ENCODE assay signal across 9 cellular contexts in genomic region chr10:95755511-95756004, GRCh38. TPM values are rescaled to one million over a fixed set of nuclear protein-coding genes. Genes with fewer than 3 reads are reported as not detected.
DNase-seq lines count a peak whose midpoint lies in the region; ATAC-seq and TF ChIP-seq lines count a peak whose summit lies in the region.
"Had no signal": no experiment of that assay in that cellular context is flagged by ENCODE, and none has a peak within 500 bp of the region (broad histone marks: within the 10 kb centered on the region; RNA-seq: fewer than 3 reads in every experiment).

No MANE protein-coding gene starts in this region.

- POLR2A ChIA-PET in Caco-2 (lab: Charles Lee) = no interaction called here
- POLR2A ChIA-PET in T-cell (lab: Charles Lee) = interaction anchor here in 1 of 2 donors (0.6 kb wide), 1 partner anchor 89 kb away, joined by 3 read pairs; no protein-coding TSS in a partner anchor

- H3K4me3 ChIP-seq in Caco-2 (ENCODE audit: low read depth, low read length) (peak overlapping the region; percentile 33), hepatocyte (peak overlapping the region; percentile 9)

- no peaks in the 10 kb centered on the region for H3K36me3 Mint-ChIP-seq in Caco-2 (ENCODE audit: insufficient read depth, unreplicated experiment)
- no peaks in the 10 kb centered on the region for H3K36me3 Mint-ChIP-seq in T-cell

- ATAC-seq in HG02642 (IDR thresholded peaks at IDR 0.05; ENCODE audit: poor library complexity, unreplicated experiment) (peak; percentile 31), T-cell (replicated peaks in 1 of 4) (peak in 1 of 4 experiments; percentile 26), sciatic nerve (peak; percentile 47), GM18907 (IDR thresholded peaks at IDR 0.05; ENCODE audit: unreplicated experiment) (no peak)

- intact Hi-C loops in Caco-2 (cut with micrococcal nuclease; ENCODE audit: unreplicated experiment) (no loop called here), sciatic nerve (cut with DNase I) (no loop called here)

- CTCF ChIA-PET in Caco-2 (lab: Charles Lee) (interaction anchor here (0.5 to 1.2 kb wide), 3 partner anchors 27 to 865 kb away, joined by 3 to 8 read pairs (median 5); partner anchors contain the start of gene TCTN3), T-cell (lab: Charles Lee) (interaction anchor here in 1 of 2 donors (2.6 kb wide), 1 partner anchor 62 kb away, joined by 8 read pairs; the partner anchor contains the start of gene TCTN3)

- H3K4me1 Mint-ChIP-seq in Caco-2 (ENCODE audit: low read depth, unreplicated experiment) = peaks cover 11% of the 10 kb centered on the region
- peaks cover 16 to 25% (median 23%) of the 10 kb centered on the region in 3 donors for H3K4me1 Mint-ChIP-seq in T-cell

- H4K20me1 ChIP-seq in hepatocyte (ENCODE audit: insufficient read depth, poor library complexity, severe bottlenecking) = no peaks in the 10 kb centered on the region

- H3K9me3 Mint-ChIP-seq in Caco-2 (ENCODE audit: unreplicated experiment) (peaks cover 13% of the 10 kb centered on the region), T-cell (no peaks in the 10 kb centered on the region)

- BruUV-seq in Caco-2 (replicated peaks; lab: Mats Ljungman, UMichigan) = no TSS peak

- 37% methylated on average over 8 of the region's 8 CpGs for WGBS in hepatocyte (ENCODE audit: low lambda C conversion rate, missing lambda C conversion rate)

- no peak overlapping the region for H3K27ac Mint-ChIP-seq in Caco-2 (ENCODE audit: unreplicated experiment)
- H3K27ac Mint-ChIP-seq in T-cell = no peak overlapping the region

- no peaks in the 10 kb centered on the region for H3K79me2 ChIP-seq in hepatocyte

- no peak overlapping the region for H3K27ac ChIP-seq in hepatocyte

- no peaks in the 10 kb centered on the region for H3K9me2 ChIP-seq in hepatocyte (replicated peaks; ENCODE audit: insufficient read depth)

- no peaks in the 10 kb centered on the region for H3K9me3 ChIP-seq in Caco-2
- no peaks in the 10 kb centered on the region for H3K9me3 ChIP-seq in hepatocyte (ENCODE audit: low read depth)

- peak overlapping the region; percentile 83 for H3K4me3 Mint-ChIP-seq in Caco-2 (ENCODE audit: unreplicated experiment)
- peak overlapping the region; percentile 46 to 71 (median 55) for H3K4me3 Mint-ChIP-seq in T-cell

- H3K27me3 ChIP-seq in Caco-2 (replicated peaks; ENCODE audit: control insufficient read depth, insufficient read depth, low read length) (no peaks in the 10 kb centered on the region), hepatocyte (peaks cover 10% of the 10 kb centered on the region)

- no peaks in the 10 kb centered on the region for H3K36me3 ChIP-seq in Caco-2 (ENCODE audit: control insufficient read depth, insufficient read depth, low read length)
- no peaks in the 10 kb centered on the region for H3K36me3 ChIP-seq in hepatocyte (replicated peaks; ENCODE audit: insufficient read depth, low read depth)

- H3K27me3 Mint-ChIP-seq in Caco-2 (ENCODE audit: insufficient read depth, unreplicated experiment) = peaks cover 13% of the 10 kb centered on the region
- peaks cover 20 to 26% of the 10 kb centered on the region in 2 donors for H3K27me3 Mint-ChIP-seq in T-cell

- TF ChIP-seq CTCF in Caco-2 (IDR thresholded peaks at IDR 0.05; ENCODE audit: insufficient read depth in 1 of 2, low read depth in 1 of 2, low read length in 1 of 2, severe bottlenecking in 1 of 2, unreplicated experiment in 1 of 2) = no peak
- no peak for TF ChIP-seq CTCF in hepatocyte (IDR thresholded peaks at IDR 0.05; ENCODE audit: poor library complexity)

- peak; percentile 55 to 60 for DNase-seq in Caco-2
- no peak for DNase-seq in T-cell
- DNase-seq in hepatocyte (ENCODE audit: low spot score) = peak; percentile 65
- DNase-seq in sciatic nerve (ENCODE audit: low spot score) = no peak
- DNase-seq in HCEC 1CT = no peak
- DNase-seq in occipital lobe (lab: John Stamatoyannopoulos, UW) = no peak

- H3K4me1 ChIP-seq in Caco-2 (no peaks in the 10 kb centered on the region), hepatocyte (ENCODE audit: insufficient read depth) (no peaks in the 10 kb centered on the region)

- peak overlapping the region; percentile 74 for H3K4me2 ChIP-seq in hepatocyte

- H2AFZ ChIP-seq in hepatocyte = peak overlapping the region; percentile 62

RNA-seq across cellular contexts. Expression of gene ENTPD1, which starts 0.4 kb away (rescaled TPM):
- total RNA-seq in Caco-2 (2022) (1.7 and 2.2 TPM in 2 replicates), T-cell (1 to 10 TPM; 1.5 to 4.6 (median 1.9) TPM), hepatocyte (6.2 and 8.9 TPM in 2 replicates), sciatic nerve (28.7 TPM), occipital lobe (9.4 TPM)
- 1.5 and 4.1 TPM in 2 replicates for polyA plus RNA-seq in hepatocyte
- total RNA-seq: bronchial epithelial cell had no signal

Comparison
In these comparisons a context has a peak if more than half of its experiments do, and no peak if none do; other contexts are left out.
1. DNase-seq: peak in Caco-2 (2 of 2) and hepatocyte (single experiment); none in T-cell (0 of 34), sciatic nerve (single experiment), HCEC 1CT (single experiment) and occipital lobe (single experiment).